ENCODE assay signal across 20 cellular contexts in the genomic region with DNA sequence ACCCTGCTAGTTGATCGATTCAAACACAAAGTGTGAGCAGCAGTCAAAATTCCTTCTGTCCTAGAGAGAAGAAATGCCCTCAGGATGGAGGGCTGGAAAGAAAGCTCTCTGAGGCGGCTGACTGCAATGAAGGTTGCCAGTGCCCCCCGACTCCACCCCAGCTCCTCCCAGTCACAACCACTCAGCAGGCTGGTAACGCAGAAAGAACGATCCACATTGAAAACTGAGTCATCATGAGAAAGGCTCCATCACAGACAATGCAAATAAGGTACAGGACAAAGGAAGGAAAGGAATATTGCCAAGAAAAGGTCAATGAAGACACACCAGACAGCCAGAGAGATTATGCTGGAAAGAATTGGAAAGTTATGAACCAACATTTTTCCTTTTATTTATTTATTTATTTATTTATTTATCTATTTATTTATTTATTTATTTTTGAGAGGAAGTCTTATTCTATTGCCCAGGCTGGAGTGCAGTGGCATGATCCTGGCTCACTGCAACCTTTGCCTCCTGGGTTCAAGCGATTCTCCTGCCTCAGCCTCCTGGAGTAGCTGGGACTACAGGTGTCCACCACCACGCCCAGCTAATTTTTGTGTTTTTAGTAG. TPM values are rescaled to one million over a fixed set of nuclear protein-coding genes. Genes with fewer than 3 reads are reported as not detected.
DNase-seq lines count a peak whose midpoint lies in the region; ATAC-seq lines count a peak whose summit lies in the region.
"Had no signal": no experiment of that assay in that cellular context is flagged by ENCODE, and none has a peak within 500 bp of the region (broad histone marks: within the 10 kb centered on the region; RNA-seq: fewer than 3 reads in every experiment).

No MANE protein-coding gene starts in this region.

- DNase-seq in H7 (peak; percentile 38), T-helper 17 cell (no peak), renal cortical epithelial cell (ENCODE audit: low read depth) (peak; percentile 13), mesenteric fat pad (ENCODE audit: low spot score) (no peak)
- DNase-seq: AML-193, DND-41, left ventricle myocardium inferior, NCI-H1105, SK-N-SH, T-helper 9 cell, testis had no signal

- no peaks in the 10 kb centered on the region for H3K27me3 Mint-ChIP-seq in T-helper 17 cell
- H3K27me3 Mint-ChIP-seq: dendritic cell treated with granulocyte-macrophage colony-stimulating factor and Interleukin-4, amounts not matched to agents 40 ng/mL and 50 ng/mL, for 4 days had no signal

- H3K4me1 Mint-ChIP-seq in T-helper 17 cell = peaks cover 9% of the 10 kb centered on the region
- H3K4me1 Mint-ChIP-seq: stimulated activated effector memory CD8-positive, alpha-beta T cell treated with anti-CD3 and anti-CD28 coated beads, Interleukin-12 subunit alpha, Interleukin-12 subunit beta, amount 100 ng/mL, for 72 hours had no signal

- H3K27ac Mint-ChIP-seq in T-helper 17 cell = no peak overlapping the region
- H3K27ac Mint-ChIP-seq: activated naive CD4-positive, alpha-beta T cell treated with anti-CD3 and anti-CD28 coated beads, Interleukin-2, amount 50 U/mL, for 72 hours; dendritic cell treated with granulocyte-macrophage colony-stimulating factor and Interleukin-4, amounts not matched to agents 40 ng/mL and 50 ng/mL, for 4 days; HFFc6; stimulated activated effector memory CD8-positive, alpha-beta T cell treated with anti-CD3 and anti-CD28 coated beads, Interleukin-12 subunit alpha, Interleukin-12 subunit beta, amount 100 ng/mL, for 72 hours had no signal

- no peaks in the 10 kb centered on the region for H3K27me3 ChIP-seq in H7 (ENCODE audit: control insufficient read depth, insufficient read depth, low read length)
- H3K27me3 ChIP-seq: testis had no signal

- no peaks in the 10 kb centered on the region for H3K9me3 ChIP-seq in T-helper 17 cell (ENCODE audit: control insufficient read depth, low read length, poor library complexity, severe bottlenecking)
- H3K9me3 ChIP-seq: left ventricle myocardium inferior, SK-N-SH, testis had no signal

- ATAC-seq in T-helper 17 cell (no peak), esophagus mucosa (peak; percentile 65), GM21737 (IDR thresholded peaks at IDR 0.05; ENCODE audit: unreplicated experiment) (no peak), HG02623 (IDR thresholded peaks at IDR 0.05; ENCODE audit: unreplicated experiment) (no peak)
- ATAC-seq: activated CD4-positive, CD25-positive, alpha-beta regulatory T cell treated with anti-CD3 and anti-CD28 coated beads, Interleukin-2, amount 50 U/mL, for 24 hours; activated naive CD4-positive, alpha-beta T cell treated with anti-CD3 and anti-CD28 coated beads, Interleukin-2, amount 50 U/mL, for 72 hours; stimulated activated effector memory CD8-positive, alpha-beta T cell treated with anti-CD3 and anti-CD28 coated beads, Interleukin-12 subunit alpha, Interleukin-12 subunit beta, amount 100 ng/mL, for 72 hours had no signal

- H3K36me3 Mint-ChIP-seq in T-helper 17 cell (ENCODE audit: low read depth) = no peaks in the 10 kb centered on the region
- H3K36me3 Mint-ChIP-seq: activated naive CD4-positive, alpha-beta T cell treated with anti-CD3 and anti-CD28 coated beads, Interleukin-2, amount 50 U/mL, for 72 hours; stimulated activated effector memory CD8-positive, alpha-beta T cell treated with anti-CD3 and anti-CD28 coated beads, Interleukin-12 subunit alpha, Interleukin-12 subunit beta, amount 100 ng/mL, for 72 hours had no signal

- peak overlapping the region; percentile 64 for H3K4me3 Mint-ChIP-seq in T-helper 17 cell
- H3K4me3 Mint-ChIP-seq: dendritic cell treated with granulocyte-macrophage colony-stimulating factor and Interleukin-4, amounts not matched to agents 40 ng/mL and 50 ng/mL, for 4 days; HFFc6; stimulated activated effector memory CD8-positive, alpha-beta T cell treated with anti-CD3 and anti-CD28 coated beads, Interleukin-12 subunit alpha, Interleukin-12 subunit beta, amount 100 ng/mL, for 72 hours had no signal

- H3K4me3 ChIP-seq in H7 (ENCODE audit: insufficient read depth, low read depth, low read length) = no peak overlapping the region
- H3K4me3 ChIP-seq: left ventricle myocardium inferior, PC-9, testis had no signal

- H3K36me3 ChIP-seq in H7 (replicated peaks; ENCODE audit: control insufficient read depth, insufficient read depth, low read length) = no peaks in the 10 kb centered on the region
- H3K36me3 ChIP-seq: left ventricle myocardium inferior had no signal

RNA-seq across cellular contexts. Expression of gene VGLL4, which starts 17.4 kb away (rescaled TPM):
- 44.2 and 49.7 TPM in 2 replicates for total RNA-seq in H7 (2014; rRNA removed; shearing (Covaris generic))
- 10 to 100 TPM; 18.7 to 20.2 TPM for total RNA-seq in T-helper 17 cell
- 36.3 TPM for total RNA-seq in esophagus mucosa
- 51.2 and 67.7 TPM in 2 replicates for total RNA-seq in renal cortical epithelial cell
- 57.5 TPM for total RNA-seq in mesenteric fat pad

Comparison
In these comparisons a context has a peak if more than half of its experiments do, and no peak if none do; other contexts are left out.
1. DNase-seq: peak in H7 (single experiment) and renal cortical epithelial cell (single experiment); none in T-helper 17 cell (0 of 3) and mesenteric fat pad (single experiment).